8 cellular contexts compared by ENCODE assay signal in genomic region chr10:133388265-133388972, GRCh38. TPM values are rescaled to one million over a fixed set of nuclear protein-coding genes. Genes with fewer than 3 reads are reported as not detected.
DNase-seq lines count a peak whose midpoint lies in the region; ATAC-seq and TF ChIP-seq lines count a peak whose summit lies in the region.

No MANE protein-coding gene starts in this region.

- DNase-seq in Ammon's horn (ENCODE audit: low spot score) = peak; percentile 12
- peak; percentile 54 for DNase-seq in MM.1S
- DNase-seq in activated naive CD8-positive, alpha-beta T cell treated with anti-CD3 and anti-CD28 coated beads, Interleukin-2, amount 50 U/mL, for 24 hours = peak; percentile 2
- DNase-seq in type B pancreatic cell (ENCODE audit: extremely low spot score, unreplicated experiment) = no peak
- DNase-seq in colonic mucosa = no peak

- peak overlapping the region; percentile 81 for H3K4me3 Mint-ChIP-seq in activated naive CD8-positive, alpha-beta T cell treated with anti-CD3 and anti-CD28 coated beads, Interleukin-2, amount 50 U/mL, for 24 hours
- no peak overlapping the region for H3K4me3 Mint-ChIP-seq in type B pancreatic cell

- peaks cover 45% of the 10 kb centered on the region for H3K4me1 Mint-ChIP-seq in activated naive CD8-positive, alpha-beta T cell treated with anti-CD3 and anti-CD28 coated beads, Interleukin-2, amount 50 U/mL, for 24 hours
- no peaks in the 10 kb centered on the region for H3K4me1 Mint-ChIP-seq in type B pancreatic cell (ENCODE audit: unreplicated experiment)

- H2AFZ ChIP-seq in MM.1S (ENCODE audit: low read length) = peak overlapping the region; percentile 59

- H3K27me3 ChIP-seq in MM.1S (replicated peaks; ENCODE audit: insufficient read depth, low read length) (no peaks in the 10 kb centered on the region), colonic mucosa (no peaks in the 10 kb centered on the region)

- peaks cover 29% of the 10 kb centered on the region for H3F3A ChIP-seq in MM.1S (ENCODE audit: insufficient read depth, low read length)

- TF ChIP-seq CTCF in MM.1S (IDR thresholded peaks at IDR 0.05; ENCODE audit: low read length) = no peak
- TF ChIP-seq CTCF in type B pancreatic cell (conservative IDR thresholded peaks at IDR 0.05) = no peak
- no peak for TF ChIP-seq CTCF in colonic mucosa (IDR thresholded peaks at IDR 0.05)

- H3K9me3 ChIP-seq in MM.1S (replicated peaks; ENCODE audit: insufficient read depth, low read length) (no peaks in the 10 kb centered on the region), colonic mucosa (no peaks in the 10 kb centered on the region)

- ATAC-seq in GM18517 (IDR thresholded peaks at IDR 0.05; ENCODE audit: unreplicated experiment) = peak; percentile 1
- ATAC-seq in activated naive CD8-positive, alpha-beta T cell treated with anti-CD3 and anti-CD28 coated beads, Interleukin-2, amount 50 U/mL, for 24 hours = no peak
- ATAC-seq in GM21825 (IDR thresholded peaks at IDR 0.05; ENCODE audit: unreplicated experiment) = no peak
- ATAC-seq in GM18520 (IDR thresholded peaks at IDR 0.05; ENCODE audit: unreplicated experiment) = no peak

- H3K36me3 ChIP-seq in MM.1S (replicated peaks; ENCODE audit: insufficient read depth, low read length) (no peaks in the 10 kb centered on the region), colonic mucosa (no peaks in the 10 kb centered on the region)

- no peaks in the 10 kb centered on the region for H3K36me3 Mint-ChIP-seq in activated naive CD8-positive, alpha-beta T cell treated with anti-CD3 and anti-CD28 coated beads, Interleukin-2, amount 50 U/mL, for 24 hours (ENCODE audit: low read depth)
- H3K36me3 Mint-ChIP-seq in type B pancreatic cell = peaks cover 5% of the 10 kb centered on the region

- H3K4me3 ChIP-seq in MM.1S (ENCODE audit: low read length) = peak overlapping the region; percentile 68
- H3K4me3 ChIP-seq in colonic mucosa = no peak overlapping the region

- intact Hi-C loops in colonic mucosa (cut with DNase I) = no loop called here

- H3K27ac ChIP-seq in MM.1S (ENCODE audit: low read length) (peak overlapping the region; percentile 88), colonic mucosa (no peak overlapping the region)

- peak overlapping the region; percentile 93 for H3K27ac Mint-ChIP-seq in activated naive CD8-positive, alpha-beta T cell treated with anti-CD3 and anti-CD28 coated beads, Interleukin-2, amount 50 U/mL, for 24 hours
- H3K27ac Mint-ChIP-seq in type B pancreatic cell = no peak overlapping the region

- H3K4me1 ChIP-seq in MM.1S (ENCODE audit: low read length) (peaks cover 24% of the 10 kb centered on the region), colonic mucosa (no peaks in the 10 kb centered on the region)

- 0 out of 2 replicates have a peak, but pooled peaks cover 14% of the 10 kb centered on the region for H3K79me2 ChIP-seq in MM.1S (ENCODE audit: low read length)

- H3K9ac ChIP-seq in MM.1S (ENCODE audit: low read length) (peak overlapping the region; percentile 76), colonic mucosa (ENCODE audit: low read depth in 2 of 2, low read length in 2 of 2) (peak overlapping the region in 1 of 2 donors; percentile 56)

- H3K27me3 Mint-ChIP-seq in activated naive CD8-positive, alpha-beta T cell treated with anti-CD3 and anti-CD28 coated beads, Interleukin-2, amount 50 U/mL, for 24 hours = no peaks in the 10 kb centered on the region
- H3K27me3 Mint-ChIP-seq in type B pancreatic cell = no peaks in the 10 kb centered on the region

- H3K9me2 ChIP-seq in MM.1S (replicated peaks; ENCODE audit: insufficient read depth, low read length) = no peaks in the 10 kb centered on the region

- no peaks in the 10 kb centered on the region for H4K20me1 ChIP-seq in MM.1S (ENCODE audit: insufficient read depth, low read length)

- peak overlapping the region; percentile 92 for H3K4me2 ChIP-seq in MM.1S (ENCODE audit: low read depth, low read length)

- no peaks in the 10 kb centered on the region for H3K9me3 Mint-ChIP-seq in activated naive CD8-positive, alpha-beta T cell treated with anti-CD3 and anti-CD28 coated beads, Interleukin-2, amount 50 U/mL, for 24 hours
- no peaks in the 10 kb centered on the region for H3K9me3 Mint-ChIP-seq in type B pancreatic cell

RNA-seq across cellular contexts. Expression of gene MTG1, which starts 5.5 kb away (rescaled TPM):
- total RNA-seq in type B pancreatic cell (ENCODE audit: low replicate concordance) (79.1 and 89.6 TPM in 2 replicates), colonic mucosa (10 to 100 TPM; 31.2 to 59.5 TPM)

RNA-seq across cellular contexts. Expression of gene PAOX, which starts 9.4 kb away (rescaled TPM):
- total RNA-seq in type B pancreatic cell (ENCODE audit: low replicate concordance) (6.9 and 8.2 TPM in 2 replicates), colonic mucosa (1 to 10 TPM; 3.5 to 5.8 TPM)

RNA-seq across cellular contexts. Expression of gene ECHS1, which starts 15.3 kb away (rescaled TPM):
- total RNA-seq in type B pancreatic cell (ENCODE audit: low replicate concordance) (106 and 127 TPM in 2 replicates), colonic mucosa (100 to 1,000 TPM; 188 to 214 TPM)

RNA-seq across cellular contexts. Expression of gene FUOM, which starts 30.6 kb away (rescaled TPM):
- total RNA-seq in type B pancreatic cell (ENCODE audit: low replicate concordance) = 20.4 and 21.7 TPM in 2 replicates
- total RNA-seq in colonic mucosa = 10 to 100 TPM; 16.9 to 23.3 TPM

RNA-seq across cellular contexts. Expression of gene SPRN, which starts 36.0 kb away (rescaled TPM):
- total RNA-seq in type B pancreatic cell (ENCODE audit: low replicate concordance) (0.21 and 0.56 TPM in 2 replicates), colonic mucosa (not detected)

Comparison
In these comparisons a context has a peak if more than half of its experiments do, and no peak if none do; other contexts are left out.
1. DNase-seq: peak in Ammon's horn (single experiment), MM.1S (single experiment) and activated naive CD8-positive, alpha-beta T cell treated with anti-CD3 and anti-CD28 coated beads, Interleukin-2, amount 50 U/mL, for 24 hours (single experiment); none in type B pancreatic cell (single experiment) and colonic mucosa (single experiment).